ENCODE assay signal across 11 cellular contexts in genomic region chr2:217919781-217920351, GRCh38.
DNase-seq lines count a peak whose midpoint lies in the region; ATAC-seq and TF ChIP-seq lines count a peak whose summit lies in the region.
"Had no signal": no experiment of that assay in that cellular context is flagged by ENCODE, and none has a peak within 500 bp of the region (broad histone marks: within the 10 kb centered on the region; RNA-seq: fewer than 3 reads in every experiment).

No MANE protein-coding gene starts in this region.

- H3K4me1 Mint-ChIP-seq in naive thymus-derived CD8-positive, alpha-beta T cell: no peaks in the 10 kb centered on the region
- H3K4me1 Mint-ChIP-seq: CD4-positive, alpha-beta memory T cell had no signal

- peaks cover 0 to 100% (median 100%) of the 10 kb centered on the region in 4 donors for H3K4me1 ChIP-seq in sigmoid colon

- peaks cover 1 to 4% (median 4%) of the 10 kb centered on the region in 5 donors for H3K27me3 Mint-ChIP-seq in naive thymus-derived CD8-positive, alpha-beta T cell

- no peak overlapping the region for H3K27ac Mint-ChIP-seq in naive thymus-derived CD8-positive, alpha-beta T cell
- H3K27ac Mint-ChIP-seq: CD4-positive, alpha-beta memory T cell had no signal

- POLR2A ChIA-PET in naive thymus-derived CD8-positive, alpha-beta T cell (lab: Charles Lee): no interaction called here

- no peaks in the 10 kb centered on the region for H3K9me3 ChIP-seq in sigmoid colon

- no peak for TF ChIP-seq CTCF in sigmoid colon (IDR thresholded peaks at IDR 0.05)

- peak; percentile 76 for DNase-seq in Daoy (ENCODE audit: low read depth)
- peak; percentile 34 for DNase-seq in amniotic epithelial cell (ENCODE audit: low read depth)
- peak; percentile 62 for DNase-seq in left ventricle myocardium superior
- peak; percentile 95 for DNase-seq in sigmoid colon
- no peak for DNase-seq in naive thymus-derived CD8-positive, alpha-beta T cell
- no peak for DNase-seq in activated T-cell treated with anti-CD3 and anti-CD28 coated beads, Interleukin-2, amount 50 U/mL, for 1 hour
- DNase-seq: amygdala; CD4-positive, alpha-beta memory T cell; KBM-7 had no signal

- H3K36me3 Mint-ChIP-seq in naive thymus-derived CD8-positive, alpha-beta T cell: no peaks in the 10 kb centered on the region
- H3K36me3 Mint-ChIP-seq: CD4-positive, alpha-beta memory T cell had no signal

- H3K36me3 ChIP-seq in sigmoid colon: peaks cover 0 to 26% (median 10%) of the 10 kb centered on the region in 4 donors

- ATAC-seq in left ventricle myocardium superior (no peak), GM19467 (IDR thresholded peaks at IDR 0.05; ENCODE audit: unreplicated experiment) (no peak), GM18517 (IDR thresholded peaks at IDR 0.05; ENCODE audit: unreplicated experiment) (no peak)
- no peak for ATAC-seq in naive thymus-derived CD8-positive, alpha-beta T cell

- H3K27me3 ChIP-seq in sigmoid colon: no peaks in the 10 kb centered on the region

- WGBS in sigmoid colon, 2 donors: 68 to 76% methylated on average over 13 of the region's 13 CpGs

- peak in 1 of 2 donors; percentile 50 for TF ChIP-seq POLR2A in sigmoid colon (IDR thresholded peaks at IDR 0.05)

- H3K4me3 ChIP-seq in sigmoid colon: peak overlapping the region; percentile 11 to 34 (median 22)

- H3K9me3 Mint-ChIP-seq in naive thymus-derived CD8-positive, alpha-beta T cell: no peaks in the 10 kb centered on the region

- intact Hi-C loops in left ventricle myocardium superior (cut with micrococcal nuclease) (no loop called here), sigmoid colon (cut with DNase I) (no loop called here)

- no peak overlapping the region for H3K4me3 Mint-ChIP-seq in naive thymus-derived CD8-positive, alpha-beta T cell
- H3K4me3 Mint-ChIP-seq: CD4-positive, alpha-beta memory T cell had no signal

- H3K27ac ChIP-seq in sigmoid colon: peak overlapping the region; percentile 94 to 98 (median 98)

- peak; percentile 67 to 93 (median 80) for TF ChIP-seq EP300 in sigmoid colon (IDR thresholded peaks at IDR 0.05)

Comparison
In these comparisons a context has a peak if more than half of its experiments do, and no peak if none do; other contexts are left out.
1. DNase-seq: peak in Daoy (single experiment), amniotic epithelial cell (single experiment), left ventricle myocardium superior (single experiment) and sigmoid colon (single experiment); none in naive thymus-derived CD8-positive, alpha-beta T cell (0 of 10) and activated T-cell treated with anti-CD3 and anti-CD28 coated beads, Interleukin-2, amount 50 U/mL, for 1 hour (single experiment).